ENCODE assay signal across 28 cellular contexts in the genomic region with DNA sequence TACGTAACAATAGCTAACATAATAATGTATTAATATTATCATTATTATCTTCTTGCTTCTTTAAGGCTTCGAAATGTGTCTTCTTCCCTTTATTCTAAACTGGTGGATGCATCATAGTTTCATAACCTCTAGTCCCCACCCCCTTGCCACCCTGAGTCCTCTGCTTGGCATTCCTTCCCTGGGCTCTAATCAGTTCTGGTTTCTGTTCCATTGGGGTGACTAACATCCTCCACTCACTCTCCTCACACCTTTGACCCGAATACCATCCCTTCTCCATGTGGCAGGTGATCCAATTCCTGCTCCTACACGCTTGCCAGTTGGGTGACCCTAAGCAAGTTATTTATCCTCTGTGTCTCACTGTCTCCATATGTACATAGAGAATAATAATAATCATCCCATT.
DNase-seq lines count a peak whose midpoint lies in the region; ATAC-seq lines count a peak whose summit lies in the region.
"Had no signal": no experiment of that assay in that cellular context is flagged by ENCODE, and none has a peak within 500 bp of the region (broad histone marks: within the 10 kb centered on the region; RNA-seq: fewer than 3 reads in every experiment).

No MANE protein-coding gene starts in this region.

- DNase-seq in HCEC 1CT (peak; percentile 30), RKO (ENCODE audit: low spot score) (peak; percentile 1), fibroblast of gingiva (ENCODE audit: low read depth) (peak; percentile 51)
- DNase-seq: activated CD4-positive, alpha-beta T cell treated with anti-CD3 and anti-CD28 coated beads, Interleukin-2, amount 10 ng/mL, durations not matched to agents 24 days and 14 days; activated naive CD4-positive, alpha-beta T cell; activated T-cell treated with anti-CD3 and anti-CD28 coated beads, Interleukin-2, amount 50 U/mL, for 4 hours; body of pancreas; Calu3; DND-41; foreskin melanocyte; H7; KBM-7; NCI-H1694; NCI-H2171; NCI-H524; PC-9; right lobe of liver; SHP77 treated with DMSO at 0.1 percent for 48 hours; stimulated activated naive CD4-positive, alpha-beta T cell; SW 1271; T-helper 9 cell; upper lobe of right lung; WERI-Rb-1 had no signal

- ATAC-seq in GM18519 (IDR thresholded peaks at IDR 0.05; ENCODE audit: low FRiP score, unreplicated experiment) (no peak), GM18907 (IDR thresholded peaks at IDR 0.05; ENCODE audit: unreplicated experiment) (no peak), GM21576 (IDR thresholded peaks at IDR 0.05; ENCODE audit: unreplicated experiment) (no peak), HG03571 (IDR thresholded peaks at IDR 0.05; ENCODE audit: unreplicated experiment) (no peak)
- ATAC-seq: activated T-cell treated with anti-CD3 and anti-CD28 coated beads, Interleukin-2, amount 50 U/mL, for 4 hours; body of pancreas; GM12878; right lobe of liver; upper lobe of right lung had no signal

Comparison
In these comparisons a context has a peak if more than half of its experiments do, and no peak if none do; other contexts are left out.
1. DNase-seq: peak in every context shown above with its lines; median percentile 51 in fibroblast of gingiva; 30 in HCEC 1CT; 1 in RKO.